ENCODE assay signal across 1 cellular context in genomic region chr11:86144087-86144486, GRCh38.
TF ChIP-seq lines count a peak whose summit lies in the region.
"Not testable (repeated sequence)": the region's sequence is repeated elsewhere in the genome, so short reads cannot be mapped to it uniquely, and the experiment has no call there.

No MANE protein-coding gene starts in this region.

TF ChIP-seq in K562, 482 proteins besides CTCF, POLR2A, EP300 and RAD21 (continued from another document):
- 0 out of 2 replicates have a peak, but pooled peaks have one; percentile 12 for TF ChIP-seq ZBTB40 (IDR thresholded peaks at IDR 0.05)
- not testable (repeated sequence) for TF ChIP-seq ZBTB40 (CRISPR knock-in tag; IDR thresholded peaks at IDR 0.05)
- TF ChIP-seq GTF2E2 (tag; IDR thresholded peaks at IDR 0.05) = peak; percentile 84
- TF ChIP-seq ADNP (tag; IDR thresholded peaks at IDR 0.05) = peak; percentile 67
